Comparison of ENCODE assay signal across 27 cellular contexts in genomic region chr2:216001201-216001600, GRCh38. TPM values are rescaled to one million over a fixed set of nuclear protein-coding genes. Genes with fewer than 3 reads are reported as not detected.
A peak's percentile ranks its signal among the peaks of the same experiment; 100 is the strongest.
DNase-seq lines count a peak whose midpoint lies in the region; ATAC-seq and TF ChIP-seq lines count a peak whose summit lies in the region.
"Had no signal": no experiment of that assay in that cellular context is flagged by ENCODE, and none has a peak within 500 bp of the region (broad histone marks: within the 10 kb centered on the region; RNA-seq: fewer than 3 reads in every experiment).

No MANE protein-coding gene starts in this region.

- H3K36me3 ChIP-seq in breast epithelium (no peaks in the 10 kb centered on the region), mammary epithelial cell (ENCODE audit: insufficient read depth, low read length) (no peaks in the 10 kb centered on the region)
- H3K36me3 ChIP-seq: heart left ventricle had no signal

- H3K27ac ChIP-seq in breast epithelium (peak overlapping the region; percentile 69 to 71), mammary epithelial cell (ENCODE audit: insufficient read depth, low read depth, low read length) (no peak overlapping the region)
- H3K27ac ChIP-seq: 22Rv1, heart left ventricle had no signal

- H3K27me3 Mint-ChIP-seq in endothelial cell (ENCODE audit: unreplicated experiment) = peaks cover 12% of the 10 kb centered on the region
- H3K27me3 Mint-ChIP-seq: IgD-negative memory B cell; naive thymus-derived CD4-positive, alpha-beta T cell had no signal

- peak overlapping the region; percentile 61 for H3K27ac Mint-ChIP-seq in endothelial cell (ENCODE audit: unreplicated experiment)
- H3K27ac Mint-ChIP-seq: activated T-cell treated with anti-CD3 and anti-CD28 coated beads, Interleukin-2, amount 50 U/mL, for 72 hours; HFFc6 had no signal

- no peak overlapping the region for H3K9ac ChIP-seq in mammary epithelial cell (ENCODE audit: insufficient read depth, low read length)

- H4K20me1 ChIP-seq in mammary epithelial cell (ENCODE audit: insufficient read depth, low read length) = no peaks in the 10 kb centered on the region

- dilution Hi-C loops in mammary epithelial cell (cut with HindIII; ENCODE audit: low sequenced_read_pairs) = no loop called here

- H3K4me3 Mint-ChIP-seq in endothelial cell (ENCODE audit: unreplicated experiment) = no peak overlapping the region
- H3K4me3 Mint-ChIP-seq: activated T-cell treated with anti-CD3 and anti-CD28 coated beads, Interleukin-2, amount 50 U/mL, for 72 hours; HFFc6; IgD-negative memory B cell; naive thymus-derived CD4-positive, alpha-beta T cell had no signal

- in situ Hi-C loops in mammary epithelial cell (cut with MboI; ENCODE audit: low sequenced_read_pairs in 2 of 2) = no loop called here

- 90% methylated on average over 5 of the region's 5 CpGs for WGBS in mammary epithelial cell (ENCODE audit: low coverage, missing lambda C conversion rate)

- no peak overlapping the region for H2AFZ ChIP-seq in mammary epithelial cell (ENCODE audit: low read depth, low read length)

- peaks cover 4% of the 10 kb centered on the region for H3K36me3 Mint-ChIP-seq in endothelial cell (ENCODE audit: low read depth, unreplicated experiment)

- no peaks in the 10 kb centered on the region for H3K9me3 Mint-ChIP-seq in endothelial cell (ENCODE audit: unreplicated experiment)
- H3K9me3 Mint-ChIP-seq: activated T-cell treated with anti-CD3 and anti-CD28 coated beads, Interleukin-2, amount 50 U/mL, for 72 hours; HFFc6; IgD-negative memory B cell; naive thymus-derived CD4-positive, alpha-beta T cell had no signal

- H3K79me2 ChIP-seq in mammary epithelial cell (ENCODE audit: insufficient read depth, low read length) = peaks cover 86% of the 10 kb centered on the region

- peaks cover 42% of the 10 kb centered on the region for H3K4me1 Mint-ChIP-seq in endothelial cell (ENCODE audit: unreplicated experiment)

- peaks cover 0 to 9% of the 10 kb centered on the region in 2 donors for H3K4me1 ChIP-seq in breast epithelium
- H3K4me1 ChIP-seq in mammary epithelial cell (ENCODE audit: insufficient read depth, low read length) = peaks cover 24% of the 10 kb centered on the region

- peak; percentile 28 for ATAC-seq in HG02678 (IDR thresholded peaks at IDR 0.05; ENCODE audit: unreplicated experiment)
- ATAC-seq: activated T-cell treated with anti-CD3 and anti-CD28 coated beads, Interleukin-2, amount 50 U/mL, for 72 hours; heart left ventricle; left colon; naive thymus-derived CD4-positive, alpha-beta T cell; sciatic nerve had no signal

- intact Hi-C loops in breast epithelium (cut with DNase I; ENCODE audit: low total_unique reads) (no loop called here), mammary epithelial cell (cut with micrococcal nuclease) (no loop called here)

- H3K4me2 ChIP-seq in mammary epithelial cell (ENCODE audit: insufficient read depth, low read depth, low read length) = no peak overlapping the region

- no peak for TF ChIP-seq POLR2A in breast epithelium (IDR thresholded peaks at IDR 0.05)

- DNase-seq in breast epithelium (ENCODE audit: low spot score in 2 of 2) (no peak), mammary epithelial cell (no peak), endothelial cell (ENCODE audit: low spot score) (no peak), GOT3 (lab: John Stamatoyannopoulos, UW) (no peak), DMS153 treated with DMSO at 0.1 percent for 48 hours (lab: John Stamatoyannopoulos, UW; ENCODE audit: unreplicated experiment) (no peak), HuH-7 (ENCODE audit: low spot score) (no peak)
- no peak for DNase-seq in activated CD4-positive, alpha-beta T cell treated with anti-CD3 and anti-CD28 coated beads for 4 hours
- DNase-seq: activated CD4-positive, alpha-beta T cell treated with anti-CD3 and anti-CD28 coated beads for 48 hours; activated naive CD4-positive, alpha-beta T cell treated with anti-CD3 and anti-CD28 coated beads, Interleukin-2, amount 50 U/mL, for 16 hours; activated T-cell treated with anti-CD3 and anti-CD28 coated beads, Interleukin-2, amount 50 U/mL, for 72 hours; anterior cingulate cortex; heart left ventricle; HFFc6; left colon; MM.1S; naive thymus-derived CD4-positive, alpha-beta T cell; NCI-H1436 treated with DMSO at 0.1 percent for 48 hours; NCI-H2171; NCI-H526; stimulated activated CD4-positive, alpha-beta T cell treated with anti-CD3 and anti-CD28 coated beads, Interleukin-15, amount 100 ng/mL, for 24 hours; stimulated activated CD8-positive, alpha-beta memory T cell treated with anti-CD3 and anti-CD28 coated beads, Interleukin-4, amount 100 ng/mL, for 48 hours; T-helper 1 cell had no signal

- H3K27me3 ChIP-seq in breast epithelium = no peaks in the 10 kb centered on the region
- H3K27me3 ChIP-seq in mammary epithelial cell (ENCODE audit: insufficient read depth, low read length) = no peaks in the 10 kb centered on the region
- H3K27me3 ChIP-seq: heart left ventricle, SJCRH30 had no signal

- no peaks in the 10 kb centered on the region for H3K9me3 ChIP-seq in breast epithelium
- H3K9me3 ChIP-seq in mammary epithelial cell (replicated peaks; ENCODE audit: insufficient read depth, low read length) = no peaks in the 10 kb centered on the region
- H3K9me3 ChIP-seq: heart left ventricle, SJCRH30 had no signal

- BruUV-seq in mammary epithelial cell (replicated peaks; lab: Mats Ljungman, UMichigan) = no TSS peak

- TF ChIP-seq CTCF in breast epithelium (IDR thresholded peaks at IDR 0.05) (no peak), mammary epithelial cell (conservative IDR thresholded peaks at IDR 0.05 in 1 of 2, IDR thresholded peaks at IDR 0.05 in 1 of 2; ENCODE audit: extremely low read depth in 1 of 2, insufficient read depth in 1 of 2, low read depth in 1 of 2, low read length in 2 of 2) (no peak), endothelial cell (IDR thresholded peaks at IDR 0.05; ENCODE audit: unreplicated experiment) (no peak)

- CTCF ChIA-PET in mammary epithelial cell (lab: Charles Lee; ENCODE audit: low non-redundant PET) = no interaction called here

- H3K4me3 ChIP-seq in breast epithelium (no peak overlapping the region), mammary epithelial cell (replicated peaks in 1 of 3; ENCODE audit: insufficient read depth in 1 of 3, low read depth in 2 of 3, low read length in 3 of 3) (no peak overlapping the region)
- H3K4me3 ChIP-seq: heart left ventricle, SJCRH30 had no signal

RNA-seq across cellular contexts. Expression of gene MREG, which starts 12.2 kb away (rescaled TPM):
- total RNA-seq in breast epithelium (10 to 100 TPM in 2 of 3 donors, 1 to 10 TPM in 1; 3.8 to 30.1 (median 16.1) TPM), mammary epithelial cell (10 to 100 TPM; 20.7 to 29.5 TPM), endothelial cell (ENCODE audit: unreplicated experiment) (26.1 TPM)
- polyA plus RNA-seq in mammary epithelial cell = 14.1 TPM
- 9.7 TPM for polyA minus RNA-seq in mammary epithelial cell
